1 cellular context compared by ENCODE assay signal in genomic region chr14:88562831-88563686, GRCh38.
TF ChIP-seq lines count a peak whose summit lies in the region.

TSS of gene ZC3H14 (plus strand) at chr14:88563037. CDS start at chr14:88563134, 97 bp downstream.

TF ChIP-seq in GM12878, 131 proteins besides CTCF, POLR2A, EP300 and RAD21 (continued from another document and continues in another):
- TF ChIP-seq BHLHE40 (IDR thresholded peaks at IDR 0.05; ENCODE audit: borderline replicate concordance in 1 of 2, low read depth in 2 of 2, low read length in 1 of 2) (peak in 1 of 2 experiments; percentile 83; a peak in 2 of 4 replicates), HDAC6 (IDR thresholded peaks at IDR 0.05; ENCODE audit: unreplicated experiment) (peak; percentile 65), SMARCA5 (IDR thresholded peaks at IDR 0.05) (peak; percentile 28; the same call in 1 of the 2 replicates), TCF12 (IDR thresholded peaks at IDR 0.05; ENCODE audit: low read depth, low read length) (peak; percentile 9; the same call in 1 of the 2 replicates), LARP7 (IDR thresholded peaks at IDR 0.05) (peak; percentile 75; the same call in 1 of the 2 replicates), RB1 (IDR thresholded peaks at IDR 0.05; ENCODE audit: borderline replicate concordance) (0 out of 2 replicates have a peak, but pooled peaks have one; percentile 67), TARDBP (IDR thresholded peaks at IDR 0.05; ENCODE audit: borderline replicate concordance) (peak; percentile 45; the same call in 1 of the 2 replicates), POLR2AphosphoS5 (IDR thresholded peaks at IDR 0.05; ENCODE audit: low read length) (peak; percentile 69), TCF7 (IDR thresholded peaks at IDR 0.05; ENCODE audit: borderline replicate concordance) (no peak), DPF2 (IDR thresholded peaks at IDR 0.05) (peak; percentile 86), ZBTB11 (CRISPR knock-in tag; IDR thresholded peaks at IDR 0.05) (peak; percentile 54), CREB1 (IDR thresholded peaks at IDR 0.05; ENCODE audit: low read depth) (no peak), NKRF (conservative IDR thresholded peaks at IDR 0.05) (peak; percentile 64), NRF1 (conservative IDR thresholded peaks at IDR 0.05; ENCODE audit: low read depth, low read length) (peak; percentile 93), RUNX3 (IDR thresholded peaks at IDR 0.05; ENCODE audit: low read length) (no peak), PAX5 (IDR thresholded peaks at IDR 0.05; ENCODE audit: borderline replicate concordance, low read depth, low read length) (peak; percentile 20; the same call in 1 of the 2 replicates), ATF3 (IDR thresholded peaks at IDR 0.05; ENCODE audit: borderline replicate concordance, extremely low read depth, low read depth, low read length) (no peak), FOXK2 (IDR thresholded peaks at IDR 0.05) (no peak), SRF (IDR thresholded peaks at IDR 0.05; ENCODE audit: low read depth in 2 of 2, low read length in 2 of 2) (no peak), TAF1 (IDR thresholded peaks at IDR 0.05; ENCODE audit: borderline replicate concordance, low read depth, low read length) (peak; percentile 12; the same call in 1 of the 2 replicates), ZNF384 (IDR thresholded peaks at IDR 0.05; ENCODE audit: borderline replicate concordance, low read depth, low read length) (no peak), TCF3 (IDR thresholded peaks at IDR 0.05; ENCODE audit: borderline replicate concordance, insufficient read depth, low read depth, low read length) (0 out of 2 replicates have a peak, but pooled peaks have one; percentile 13), SUZ12 (IDR thresholded peaks at IDR 0.05; ENCODE audit: unreplicated experiment) (no peak), PKNOX1 (IDR thresholded peaks at IDR 0.05) (0 out of 2 replicates have a peak, but pooled peaks have one; percentile 3), SMC3 (IDR thresholded peaks at IDR 0.05; ENCODE audit: borderline replicate concordance, low read length) (0 out of 2 replicates have a peak, but pooled peaks have one; percentile 22), POLR2AphosphoS2 (IDR thresholded peaks at IDR 0.05; ENCODE audit: low read depth, low read length) (0 out of 2 replicates have a peak, but pooled peaks have one; percentile 48), ASH2L (IDR thresholded peaks at IDR 0.05; ENCODE audit: borderline replicate concordance, low read depth) (peak; percentile 89; the same call in 1 of the 2 replicates), ZNF687 (IDR thresholded peaks at IDR 0.05) (peak; percentile 54; the same call in 1 of the 2 replicates), CHD2 (IDR thresholded peaks at IDR 0.05; ENCODE audit: borderline replicate concordance, low read depth, low read length) (no peak; the same call in 1 of the 2 replicates), RELA (IDR thresholded peaks at IDR 0.05; ENCODE audit: borderline replicate concordance, partially characterized antibody) (peak; percentile 11), EED (IDR thresholded peaks at IDR 0.05; ENCODE audit: low read depth) (no peak; the same call in 1 of the 2 replicates), JUND (IDR thresholded peaks at IDR 0.05; ENCODE audit: low read depth, low read length) (no peak), GATAD2B (conservative IDR thresholded peaks at IDR 0.05; ENCODE audit: low read depth) (peak; percentile 98)
- TF ChIP-seq, protein P1, sequence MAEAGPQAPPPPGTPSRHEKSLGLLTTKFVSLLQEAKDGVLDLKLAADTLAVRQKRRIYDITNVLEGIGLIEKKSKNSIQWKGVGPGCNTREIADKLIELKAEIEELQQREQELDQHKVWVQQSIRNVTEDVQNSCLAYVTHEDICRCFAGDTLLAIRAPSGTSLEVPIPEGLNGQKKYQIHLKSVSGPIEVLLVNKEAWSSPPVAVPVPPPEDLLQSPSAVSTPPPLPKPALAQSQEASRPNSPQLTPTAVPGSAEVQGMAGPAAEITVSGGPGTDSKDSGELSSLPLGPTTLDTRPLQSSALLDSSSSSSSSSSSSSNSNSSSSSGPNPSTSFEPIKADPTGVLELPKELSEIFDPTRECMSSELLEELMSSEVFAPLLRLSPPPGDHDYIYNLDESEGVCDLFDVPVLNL (IDR thresholded peaks at IDR 0.05; ENCODE audit: low read depth, low read length) = peak; percentile 69
- TF ChIP-seq, protein P2, sequence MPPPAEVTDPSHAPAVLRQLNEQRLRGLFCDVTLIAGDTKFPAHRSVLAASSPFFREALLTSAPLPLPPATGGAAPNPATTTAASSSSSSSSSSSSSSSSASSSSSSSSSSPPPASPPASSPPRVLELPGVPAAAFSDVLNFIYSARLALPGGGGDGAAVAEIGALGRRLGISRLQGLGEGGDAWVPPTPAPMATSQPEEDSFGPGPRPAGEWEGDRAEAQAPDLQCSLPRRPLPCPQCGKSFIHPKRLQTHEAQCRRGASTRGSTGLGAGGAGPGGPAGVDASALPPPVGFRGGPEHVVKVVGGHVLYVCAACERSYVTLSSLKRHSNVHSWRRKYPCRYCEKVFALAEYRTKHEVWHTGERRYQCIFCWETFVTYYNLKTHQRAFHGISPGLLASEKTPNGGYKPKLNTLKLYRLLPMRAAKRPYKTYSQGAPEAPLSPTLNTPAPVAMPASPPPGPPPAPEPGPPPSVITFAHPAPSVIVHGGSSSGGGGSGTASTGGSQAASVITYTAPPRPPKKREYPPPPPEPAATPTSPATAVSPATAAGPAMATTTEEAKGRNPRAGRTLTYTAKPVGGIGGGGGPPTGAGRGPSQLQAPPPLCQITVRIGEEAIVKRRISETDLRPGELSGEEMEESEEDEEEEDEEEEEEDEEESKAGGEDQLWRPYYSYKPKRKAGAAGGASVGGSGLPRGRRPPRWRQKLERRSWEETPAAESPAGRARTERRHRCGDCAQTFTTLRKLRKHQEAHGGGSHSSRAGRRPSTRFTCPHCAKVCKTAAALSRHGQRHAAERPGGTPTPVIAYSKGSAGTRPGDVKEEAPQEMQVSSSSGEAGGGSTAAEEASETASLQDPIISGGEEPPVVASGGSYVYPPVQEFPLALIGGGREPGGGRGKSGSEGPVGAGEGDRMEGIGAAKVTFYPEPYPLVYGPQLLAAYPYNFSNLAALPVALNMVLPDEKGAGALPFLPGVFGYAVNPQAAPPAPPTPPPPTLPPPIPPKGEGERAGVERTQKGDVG (CRISPR knock-in tag; IDR thresholded peaks at IDR 0.05) = no peak
- TF ChIP-seq, protein P3, sequence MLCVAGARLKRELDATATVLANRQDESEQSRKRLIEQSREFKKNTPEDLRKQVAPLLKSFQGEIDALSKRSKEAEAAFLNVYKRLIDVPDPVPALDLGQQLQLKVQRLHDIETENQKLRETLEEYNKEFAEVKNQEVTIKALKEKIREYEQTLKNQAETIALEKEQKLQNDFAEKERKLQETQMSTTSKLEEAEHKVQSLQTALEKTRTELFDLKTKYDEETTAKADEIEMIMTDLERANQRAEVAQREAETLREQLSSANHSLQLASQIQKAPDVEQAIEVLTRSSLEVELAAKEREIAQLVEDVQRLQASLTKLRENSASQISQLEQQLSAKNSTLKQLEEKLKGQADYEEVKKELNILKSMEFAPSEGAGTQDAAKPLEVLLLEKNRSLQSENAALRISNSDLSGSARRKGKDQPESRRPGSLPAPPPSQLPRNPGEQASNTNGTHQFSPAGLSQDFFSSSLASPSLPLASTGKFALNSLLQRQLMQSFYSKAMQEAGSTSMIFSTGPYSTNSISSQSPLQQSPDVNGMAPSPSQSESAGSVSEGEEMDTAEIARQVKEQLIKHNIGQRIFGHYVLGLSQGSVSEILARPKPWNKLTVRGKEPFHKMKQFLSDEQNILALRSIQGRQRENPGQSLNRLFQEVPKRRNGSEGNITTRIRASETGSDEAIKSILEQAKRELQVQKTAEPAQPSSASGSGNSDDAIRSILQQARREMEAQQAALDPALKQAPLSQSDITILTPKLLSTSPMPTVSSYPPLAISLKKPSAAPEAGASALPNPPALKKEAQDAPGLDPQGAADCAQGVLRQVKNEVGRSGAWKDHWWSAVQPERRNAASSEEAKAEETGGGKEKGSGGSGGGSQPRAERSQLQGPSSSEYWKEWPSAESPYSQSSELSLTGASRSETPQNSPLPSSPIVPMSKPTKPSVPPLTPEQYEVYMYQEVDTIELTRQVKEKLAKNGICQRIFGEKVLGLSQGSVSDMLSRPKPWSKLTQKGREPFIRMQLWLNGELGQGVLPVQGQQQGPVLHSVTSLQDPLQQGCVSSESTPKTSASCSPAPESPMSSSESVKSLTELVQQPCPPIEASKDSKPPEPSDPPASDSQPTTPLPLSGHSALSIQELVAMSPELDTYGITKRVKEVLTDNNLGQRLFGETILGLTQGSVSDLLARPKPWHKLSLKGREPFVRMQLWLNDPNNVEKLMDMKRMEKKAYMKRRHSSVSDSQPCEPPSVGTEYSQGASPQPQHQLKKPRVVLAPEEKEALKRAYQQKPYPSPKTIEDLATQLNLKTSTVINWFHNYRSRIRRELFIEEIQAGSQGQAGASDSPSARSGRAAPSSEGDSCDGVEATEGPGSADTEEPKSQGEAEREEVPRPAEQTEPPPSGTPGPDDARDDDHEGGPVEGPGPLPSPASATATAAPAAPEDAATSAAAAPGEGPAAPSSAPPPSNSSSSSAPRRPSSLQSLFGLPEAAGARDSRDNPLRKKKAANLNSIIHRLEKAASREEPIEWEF (IDR thresholded peaks at IDR 0.05; ENCODE audit: insufficient replicate concordance, low read depth, low read length) = no peak
